In the genomic region with DNA sequence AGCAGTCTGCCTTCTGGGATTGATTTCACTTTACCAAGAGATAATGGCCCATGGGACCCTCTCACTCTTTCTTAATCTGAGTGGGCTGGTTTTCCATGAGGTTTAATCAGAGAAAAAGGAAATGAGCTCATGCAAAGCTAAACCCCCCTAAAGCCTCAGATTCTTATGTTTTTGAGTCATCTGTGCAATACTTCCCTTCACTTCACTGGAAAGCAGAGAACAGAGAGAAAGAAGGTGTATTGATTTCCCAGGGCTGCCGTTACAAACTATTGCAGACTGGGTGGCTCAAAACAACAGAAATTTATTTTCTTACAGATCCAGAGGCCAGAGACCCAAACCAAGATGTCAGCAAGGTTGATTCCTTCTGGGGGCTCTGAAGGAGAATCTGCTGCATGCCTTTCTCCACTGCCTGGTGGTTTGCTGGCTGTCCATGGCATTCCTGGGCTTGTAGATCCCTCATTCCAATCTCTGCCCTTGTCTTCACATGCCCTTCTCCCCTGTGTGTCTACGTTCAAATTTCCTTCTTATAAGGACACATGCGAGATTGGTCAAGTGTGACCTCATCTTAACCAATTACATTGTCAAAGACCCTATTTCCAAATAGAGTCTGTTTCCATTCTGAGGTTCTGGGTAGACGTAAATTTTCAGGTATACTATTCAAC, we compare ENCODE assay signal across 17 cellular contexts.
A peak's percentile ranks its signal among the peaks of the same experiment; 100 is the strongest.
DNase-seq lines count a peak whose midpoint lies in the region; ATAC-seq, FAIRE-seq and TF ChIP-seq lines count a peak whose summit lies in the region.
"Had no signal": no experiment of that assay in that cellular context is flagged by ENCODE, and none has a peak within 500 bp of the region (broad histone marks: within the 10 kb centered on the region; RNA-seq: fewer than 3 reads in every experiment).

No MANE protein-coding gene starts in this region.

- H3K4me3 ChIP-seq in astrocyte (ENCODE audit: insufficient read depth, low read depth, low read length) (no peak overlapping the region), hepatocyte (no peak overlapping the region), testis (no peak overlapping the region)
- H3K4me3 ChIP-seq: gastroesophageal sphincter, left lung, pancreas, thoracic aorta had no signal

- TF ChIP-seq CTCF in astrocyte (IDR thresholded peaks at IDR 0.05; ENCODE audit: insufficient read depth, low read depth, low read length) = no peak
- TF ChIP-seq CTCF in hepatocyte (IDR thresholded peaks at IDR 0.05; ENCODE audit: poor library complexity) = no peak
- TF ChIP-seq CTCF in testis (IDR thresholded peaks at IDR 0.05) = no peak

- H3K9me3 ChIP-seq in astrocyte (ENCODE audit: insufficient read depth, low read depth, low read length) (no peaks in the 10 kb centered on the region), hepatocyte (ENCODE audit: low read depth) (no peaks in the 10 kb centered on the region), testis (no peaks in the 10 kb centered on the region)
- H3K9me3 ChIP-seq: gastroesophageal sphincter, left lung, pancreas, thoracic aorta had no signal

- H3K9me3 Mint-ChIP-seq in astrocyte (ENCODE audit: unreplicated experiment) = no peaks in the 10 kb centered on the region
- no peaks in the 10 kb centered on the region for H3K9me3 Mint-ChIP-seq in stimulated activated memory B cell treated with anti-CD40 and anti-IgM and Interleukin-4, amounts not matched to agents 10 μg/mL and 1 μg/mL and 100 μg/mL, for 72 hours
- H3K9me3 Mint-ChIP-seq: activated T-cell treated with anti-CD3 and anti-CD28 coated beads, Interleukin-2, amount 50 U/mL, for 4 hours had no signal

- H2AFZ ChIP-seq in astrocyte (ENCODE audit: low read depth, low read length) (no peak overlapping the region), hepatocyte (no peak overlapping the region)

- no peak for TF ChIP-seq POLR2A in H54 (IDR thresholded peaks at IDR 0.05; ENCODE audit: low read depth, low read length)
- TF ChIP-seq POLR2A in testis (IDR thresholded peaks at IDR 0.05) = no peak

- H3K4me1 Mint-ChIP-seq in astrocyte (ENCODE audit: low read depth, unreplicated experiment) = peaks cover 34% of the 10 kb centered on the region
- no peaks in the 10 kb centered on the region for H3K4me1 Mint-ChIP-seq in stimulated activated memory B cell treated with anti-CD40 and anti-IgM and Interleukin-4, amounts not matched to agents 10 μg/mL and 1 μg/mL and 100 μg/mL, for 72 hours
- H3K4me1 Mint-ChIP-seq: B cell had no signal

- H3K4me1 ChIP-seq in astrocyte (ENCODE audit: insufficient read depth, low read length) (peaks cover 24% of the 10 kb centered on the region), hepatocyte (ENCODE audit: insufficient read depth) (peaks cover 4% of the 10 kb centered on the region), testis (no peaks in the 10 kb centered on the region)
- H3K4me1 ChIP-seq: gastroesophageal sphincter, left lung, pancreas had no signal

- intact Hi-C loops in testis (cut with DNase I; ENCODE audit: low total_unique reads) = no loop called here

- DNase-seq in A172 (ENCODE audit: low spot score) (peak; percentile 27), H54 (ENCODE audit: insufficient read length, low spot score) (peak; percentile 15), astrocyte (ENCODE audit: low read depth) (peak; percentile 82), hepatocyte (ENCODE audit: low spot score) (no peak), testis (no peak), DMS53 treated with DMSO at 0.1 percent for 48 hours (lab: John Stamatoyannopoulos, UW; ENCODE audit: unreplicated experiment) (no peak), NOMO-1 treated with DMSO at 0.1 percent for 48 hours (lab: John Stamatoyannopoulos, UW; ENCODE audit: unreplicated experiment) (no peak)
- DNase-seq: activated T-cell treated with anti-CD3 and anti-CD28 coated beads, Interleukin-2, amount 50 U/mL, for 4 hours; KBM-7; left lung; NCI-H2171 treated with DMSO at 0.1 percent for 48 hours; pancreas; RPMI8226 had no signal

- WGBS in hepatocyte (ENCODE audit: low lambda C conversion rate, missing lambda C conversion rate) = 78% methylated on average over 4 of the region's 4 CpGs
- WGBS in testis, 2 donors = 88 to 93% methylated on average over 4 of the region's 4 CpGs

- FAIRE-seq in H54 (lab: Jason Lieb, UNC) = no peak
- FAIRE-seq in astrocyte (lab: Jason Lieb, UNC) = no peak
- FAIRE-seq: pancreas had no signal

- H3K4me3 Mint-ChIP-seq in astrocyte (ENCODE audit: unreplicated experiment) = peak overlapping the region; percentile 4
- no peak overlapping the region for H3K4me3 Mint-ChIP-seq in stimulated activated memory B cell treated with anti-CD40 and anti-IgM and Interleukin-4, amounts not matched to agents 10 μg/mL and 1 μg/mL and 100 μg/mL, for 72 hours
- H3K4me3 Mint-ChIP-seq: activated T-cell treated with anti-CD3 and anti-CD28 coated beads, Interleukin-2, amount 50 U/mL, for 4 hours; B cell had no signal

- H3K27ac Mint-ChIP-seq in astrocyte (ENCODE audit: unreplicated experiment) = peak overlapping the region; percentile 99
- no peak overlapping the region for H3K27ac Mint-ChIP-seq in stimulated activated memory B cell treated with anti-CD40 and anti-IgM and Interleukin-4, amounts not matched to agents 10 μg/mL and 1 μg/mL and 100 μg/mL, for 72 hours
- H3K27ac Mint-ChIP-seq: B cell had no signal

- H3K79me2 ChIP-seq in astrocyte (ENCODE audit: insufficient read depth, low read length) (no peaks in the 10 kb centered on the region), hepatocyte (no peaks in the 10 kb centered on the region)

- no peaks in the 10 kb centered on the region for H3K9me2 ChIP-seq in hepatocyte (replicated peaks; ENCODE audit: insufficient read depth)

- no peaks in the 10 kb centered on the region for H3K27me3 Mint-ChIP-seq in astrocyte (ENCODE audit: low read depth, unreplicated experiment)
- H3K27me3 Mint-ChIP-seq in stimulated activated memory B cell treated with anti-CD40 and anti-IgM and Interleukin-4, amounts not matched to agents 10 μg/mL and 1 μg/mL and 100 μg/mL, for 72 hours = no peaks in the 10 kb centered on the region
- H3K27me3 Mint-ChIP-seq: B cell had no signal

- H3K36me3 ChIP-seq in astrocyte (ENCODE audit: insufficient read depth, low read length) (no peaks in the 10 kb centered on the region), hepatocyte (replicated peaks; ENCODE audit: insufficient read depth, low read depth) (no peaks in the 10 kb centered on the region), testis (ENCODE audit: low read depth, missing control alignments) (no peaks in the 10 kb centered on the region)
- H3K36me3 ChIP-seq: gastroesophageal sphincter, left lung, pancreas, thoracic aorta had no signal

- H4K20me1 ChIP-seq in astrocyte (ENCODE audit: insufficient read depth, low read length) (no peaks in the 10 kb centered on the region), hepatocyte (ENCODE audit: insufficient read depth, poor library complexity, severe bottlenecking) (no peaks in the 10 kb centered on the region)

- peak overlapping the region; percentile 94 for H3K27ac ChIP-seq in astrocyte (ENCODE audit: low read depth, low read length)
- peak overlapping the region; percentile 52 for H3K27ac ChIP-seq in hepatocyte
- no peak overlapping the region for H3K27ac ChIP-seq in testis
- H3K27ac ChIP-seq: gastroesophageal sphincter, pancreas had no signal

- H3K4me2 ChIP-seq in astrocyte (ENCODE audit: low read length) (peak overlapping the region; percentile 80), hepatocyte (no peak overlapping the region)

- H3K27me3 ChIP-seq in astrocyte (ENCODE audit: insufficient read depth, low read length) = no peaks in the 10 kb centered on the region
- H3K27me3 ChIP-seq in hepatocyte = no peaks in the 10 kb centered on the region
- no peaks in the 10 kb centered on the region for H3K27me3 ChIP-seq in testis
- H3K27me3 ChIP-seq: gastroesophageal sphincter, left lung, pancreas had no signal

- no peaks in the 10 kb centered on the region for H3K36me3 Mint-ChIP-seq in astrocyte (ENCODE audit: low read depth, unreplicated experiment)
- no peaks in the 10 kb centered on the region for H3K36me3 Mint-ChIP-seq in stimulated activated memory B cell treated with anti-CD40 and anti-IgM and Interleukin-4, amounts not matched to agents 10 μg/mL and 1 μg/mL and 100 μg/mL, for 72 hours

- ATAC-seq in stimulated activated memory B cell treated with anti-CD40 and anti-IgM and Interleukin-4, amounts not matched to agents 10 μg/mL and 1 μg/mL and 100 μg/mL, for 72 hours = no peak
- ATAC-seq: activated T-cell treated with anti-CD3 and anti-CD28 coated beads, Interleukin-2, amount 50 U/mL, for 4 hours had no signal

- peak overlapping the region; percentile 71 for H3K9ac ChIP-seq in astrocyte (ENCODE audit: low read length)

Comparison
In these comparisons a context has a peak if more than half of its experiments do, and no peak if none do; other contexts are left out.
1. DNase-seq: peak in A172 (single experiment), H54 (single experiment) and astrocyte (single experiment); none in hepatocyte (single experiment), testis (single experiment), DMS53 treated with DMSO at 0.1 percent for 48 hours (single experiment) and NOMO-1 treated with DMSO at 0.1 percent for 48 hours (single experiment).
2. H3K27ac ChIP-seq: peak in astrocyte (single experiment) and hepatocyte (single experiment); none in testis (0 of 2).